11 cellular contexts compared by ENCODE assay signal in genomic region chr11:57474017-57474750, GRCh38. TPM values are rescaled to one million over a fixed set of nuclear protein-coding genes. Genes with fewer than 3 reads are reported as not detected.
DNase-seq lines count a peak whose midpoint lies in the region; ATAC-seq lines count a peak whose summit lies in the region.
"Had no signal": no experiment of that assay in that cellular context is flagged by ENCODE, and none has a peak within 500 bp of the region (broad histone marks: within the 10 kb centered on the region; RNA-seq: fewer than 3 reads in every experiment).

No MANE protein-coding gene starts in this region.

- H3K4me3 Mint-ChIP-seq in activated naive CD4-positive, alpha-beta T cell treated with anti-CD3 and anti-CD28 coated beads, Interleukin-2, amount 50 U/mL, for 24 hours, result peak overlapping the region; percentile 59

- peak overlapping the region; percentile 92 for H3K27ac Mint-ChIP-seq in activated naive CD4-positive, alpha-beta T cell treated with anti-CD3 and anti-CD28 coated beads, Interleukin-2, amount 50 U/mL, for 24 hours

- H3K36me3 ChIP-seq in MG63, result no peaks in the 10 kb centered on the region
- H3K36me3 ChIP-seq: gastroesophageal sphincter had no signal

- H3K4me3 ChIP-seq in MG63, result no peak overlapping the region
- H3K4me3 ChIP-seq: gastroesophageal sphincter had no signal

- ATAC-seq in GM19043 (IDR thresholded peaks at IDR 0.05; ENCODE audit: low read depth, unreplicated experiment) (peak; percentile 59), GM19328 (IDR thresholded peaks at IDR 0.05; ENCODE audit: unreplicated experiment) (no peak), GM18519 (IDR thresholded peaks at IDR 0.05; ENCODE audit: low FRiP score, unreplicated experiment) (no peak)
- ATAC-seq: gastroesophageal sphincter, Panc1 had no signal

- no peaks in the 10 kb centered on the region for H3K9me3 Mint-ChIP-seq in activated naive CD4-positive, alpha-beta T cell treated with anti-CD3 and anti-CD28 coated beads, Interleukin-2, amount 50 U/mL, for 24 hours

- H3K4me1 Mint-ChIP-seq in activated naive CD4-positive, alpha-beta T cell treated with anti-CD3 and anti-CD28 coated beads, Interleukin-2, amount 50 U/mL, for 24 hours, result peaks cover 29% of the 10 kb centered on the region

- no peaks in the 10 kb centered on the region for H3K36me3 Mint-ChIP-seq in activated naive CD4-positive, alpha-beta T cell treated with anti-CD3 and anti-CD28 coated beads, Interleukin-2, amount 50 U/mL, for 24 hours

- H3K9me3 ChIP-seq in MG63, result no peaks in the 10 kb centered on the region
- H3K9me3 ChIP-seq: gastroesophageal sphincter had no signal

- DNase-seq in A172 (ENCODE audit: low spot score) (peak; percentile 41), MG63 (peak; percentile 88), inferior parietal cortex (ENCODE audit: extremely low spot score) (no peak), DMS153 treated with DMSO at 0.1 percent for 48 hours (lab: John Stamatoyannopoulos, UW; ENCODE audit: unreplicated experiment) (no peak)
- DNase-seq: nucleus accumbens had no signal

- no peaks in the 10 kb centered on the region for H3K27me3 ChIP-seq in MG63

- H3K27me3 Mint-ChIP-seq in activated naive CD4-positive, alpha-beta T cell treated with anti-CD3 and anti-CD28 coated beads, Interleukin-2, amount 50 U/mL, for 24 hours, result no peaks in the 10 kb centered on the region

RNA-seq across cellular contexts. Expression of gene RTN4RL2, which starts 13.9 kb away (rescaled TPM):
- 0.64 and 1.6 TPM in 2 replicates for total RNA-seq in A172 (2014; rRNA removed; shearing (Covaris generic))
- 0.03 and 1.6 TPM in 2 replicates for total RNA-seq in MG63 (2014; rRNA removed; shearing (Covaris generic); ENCODE audit: low replicate concordance)

RNA-seq across cellular contexts. Expression of gene SLC43A1, which starts 41.3 kb away (rescaled TPM):
- total RNA-seq in A172 (2014; rRNA removed; shearing (Covaris generic)), result 3.4 and 5.2 TPM in 2 replicates
- 3.2 and 4.0 TPM in 2 replicates for total RNA-seq in MG63 (2014; rRNA removed; shearing (Covaris generic); ENCODE audit: low replicate concordance)

RNA-seq across cellular contexts. Expression of gene SLC43A3, which starts 47.3 kb away (rescaled TPM):
- 18.4 and 20.5 TPM in 2 replicates for total RNA-seq in A172 (2014; rRNA removed; shearing (Covaris generic))
- total RNA-seq in MG63 (2014; rRNA removed; shearing (Covaris generic); ENCODE audit: low replicate concordance), result 73.1 and 84.3 TPM in 2 replicates

RNA-seq across cellular contexts. Expression of gene TIMM10, which starts 56.4 kb away (rescaled TPM):
- total RNA-seq in A172 (2014; rRNA removed; shearing (Covaris generic)), result 59.7 and 95.9 TPM in 2 replicates
- total RNA-seq in MG63 (2014; rRNA removed; shearing (Covaris generic); ENCODE audit: low replicate concordance), result 99.6 and 106 TPM in 2 replicates

Comparison
In these comparisons a context has a peak if more than half of its experiments do, and no peak if none do; other contexts are left out.
1. DNase-seq: peak in A172 (single experiment) and MG63 (single experiment); none in inferior parietal cortex (single experiment) and DMS153 treated with DMSO at 0.1 percent for 48 hours (single experiment).